In the genomic region with DNA sequence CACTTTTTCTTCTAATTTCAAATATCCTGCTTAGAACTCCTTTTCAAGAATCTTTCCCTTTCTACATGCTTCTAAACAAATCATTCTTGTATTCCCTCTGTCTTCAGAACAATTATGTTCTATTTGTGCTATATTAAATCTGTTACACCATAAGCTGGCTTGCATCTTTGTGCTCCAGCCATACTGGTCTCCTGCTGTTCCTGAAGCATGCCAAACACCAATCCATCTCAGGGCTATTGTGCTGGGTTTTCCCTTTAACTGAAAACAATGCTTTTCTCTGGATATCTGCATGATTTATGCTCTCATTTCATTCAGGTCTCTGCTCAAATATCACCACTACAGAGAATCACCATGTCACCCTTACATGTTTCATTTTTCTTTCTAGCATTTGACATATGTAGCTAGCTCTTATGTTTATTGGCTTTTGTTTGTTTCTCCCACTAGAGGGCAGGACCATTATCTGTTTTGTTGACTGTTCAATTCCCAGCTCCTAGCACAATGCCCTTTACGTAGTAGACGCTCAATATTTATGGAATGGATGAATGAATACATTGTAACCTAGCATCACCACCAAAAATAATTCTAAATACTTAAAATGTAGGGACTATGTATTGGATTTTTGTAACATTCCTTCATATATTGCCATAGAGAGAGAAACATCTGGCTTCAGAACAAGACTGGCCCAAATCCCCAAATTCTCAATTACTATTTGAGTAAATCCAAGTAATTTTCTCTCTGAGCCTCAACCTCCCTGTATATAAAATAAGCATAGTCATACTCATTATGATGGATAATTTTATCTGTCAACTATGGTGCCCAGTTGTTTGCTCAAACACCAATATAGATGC, we compare ENCODE assay signal across 8 cellular contexts.
DNase-seq lines count a peak whose midpoint lies in the region; ATAC-seq and TF ChIP-seq lines count a peak whose summit lies in the region.

No MANE protein-coding gene starts in this region.

- H3K9me3 Mint-ChIP-seq in Calu3 (ENCODE audit: low read depth, unreplicated experiment) = no peaks in the 10 kb centered on the region
- H3K9me3 Mint-ChIP-seq in naive thymus-derived CD4-positive, alpha-beta T cell = peaks cover 0 to 11% (median 0%) of the 10 kb centered on the region in 11 donors

- H3K27ac ChIP-seq in Panc1 (ENCODE audit: low read length) = no peak overlapping the region
- H3K27ac ChIP-seq in ascending aorta = no peak overlapping the region
- H3K27ac ChIP-seq in naive thymus-derived CD4-positive, alpha-beta T cell (ENCODE audit: low read depth, low read length) = no peak overlapping the region

- H3K36me3 ChIP-seq in Panc1 (ENCODE audit: control insufficient read depth, insufficient read depth, low read length) = no peaks in the 10 kb centered on the region
- H3K36me3 ChIP-seq in ascending aorta = no peaks in the 10 kb centered on the region
- H3K36me3 ChIP-seq in naive thymus-derived CD4-positive, alpha-beta T cell (ENCODE audit: control insufficient read depth in 2 of 3, insufficient read depth in 3 of 3, low read length in 3 of 3) = no peaks in the 10 kb centered on the region

- ATAC-seq in Panc1 (no peak), GM19452 (IDR thresholded peaks at IDR 0.05; ENCODE audit: unreplicated experiment) (no peak)
- ATAC-seq in naive thymus-derived CD4-positive, alpha-beta T cell = no peak

- BruUV-seq in Calu3 (replicated peaks; lab: Mats Ljungman, UMichigan) = no TSS peak
- no TSS peak for BruUV-seq in Panc1 (replicated peaks; lab: Mats Ljungman, UMichigan)

- H3K9me3 ChIP-seq in Panc1 (ENCODE audit: control insufficient read depth, insufficient read depth, low read depth, low read length) = no peaks in the 10 kb centered on the region
- H3K9me3 ChIP-seq in ascending aorta = no peaks in the 10 kb centered on the region
- no peaks in the 10 kb centered on the region for H3K9me3 ChIP-seq in naive thymus-derived CD4-positive, alpha-beta T cell (ENCODE audit: control insufficient read depth in 2 of 3, low read length in 3 of 3)

- H3K4me3 ChIP-seq in Panc1 (ENCODE audit: low read depth in 2 of 2, low read length in 2 of 2) = no peak overlapping the region
- no peak overlapping the region for H3K4me3 ChIP-seq in ascending aorta
- H3K4me3 ChIP-seq in naive thymus-derived CD4-positive, alpha-beta T cell (ENCODE audit: low read length) = no peak overlapping the region

- peaks cover 18% of the 10 kb centered on the region for H3K4me1 Mint-ChIP-seq in Calu3 (ENCODE audit: low read depth, unreplicated experiment)
- H3K4me1 Mint-ChIP-seq in naive thymus-derived CD4-positive, alpha-beta T cell = no peaks in the 10 kb centered on the region

- in situ Hi-C loops in Panc1 (cut with HindIII; ENCODE audit: low pct_unique_long_range_greater_than_20kb, low sequenced_read_pairs) = no loop called here

- H3K27ac Mint-ChIP-seq in Calu3 (ENCODE audit: unreplicated experiment) = no peak overlapping the region
- no peak overlapping the region for H3K27ac Mint-ChIP-seq in naive thymus-derived CD4-positive, alpha-beta T cell

- CTCF ChIA-PET in Calu3 (lab: Charles Lee) (interaction anchor here (1.0 kb wide), 1 partner anchor 92 kb away, joined by 4 read pairs; no protein-coding TSS in a partner anchor), Panc1 (lab: Charles Lee) (no interaction called here)
- CTCF ChIA-PET in naive thymus-derived CD4-positive, alpha-beta T cell (lab: Charles Lee) = no interaction called here

- intact Hi-C loops in Calu3 (cut with micrococcal nuclease; ENCODE audit: unreplicated experiment) = loop anchor here (1.0 to 10.0 kb wide), 3 partner anchors 444 to 782 kb away; no protein-coding TSS in a partner anchor
- intact Hi-C loops in Panc1 (cut with micrococcal nuclease; ENCODE audit: unreplicated experiment) = no loop called here
- intact Hi-C loops in ascending aorta (cut with DNase I) = no loop called here
- intact Hi-C loops in naive thymus-derived CD4-positive, alpha-beta T cell (cut with micrococcal nuclease) = no loop called here

- TF ChIP-seq CTCF in Calu3 (IDR thresholded peaks at IDR 0.05; ENCODE audit: unreplicated experiment) (peak; percentile 28), Panc1 (IDR thresholded peaks at IDR 0.05) (peak; percentile 49; the same call in 1 of the 2 replicates), ascending aorta (IDR thresholded peaks at IDR 0.05) (no peak)

- H3K4me1 ChIP-seq in Panc1 (ENCODE audit: control insufficient read depth, insufficient read depth, low read length) = no peaks in the 10 kb centered on the region
- no peaks in the 10 kb centered on the region for H3K4me1 ChIP-seq in ascending aorta
- no peaks in the 10 kb centered on the region for H3K4me1 ChIP-seq in naive thymus-derived CD4-positive, alpha-beta T cell (ENCODE audit: control insufficient read depth in 2 of 2, insufficient read depth in 2 of 2, low read length in 2 of 2)

- no peak for DNase-seq in Calu3
- peak; percentile 6 for DNase-seq in HPDE6-E6E7 (ENCODE audit: extremely low spot score)
- DNase-seq in Panc1 (ENCODE audit: low read depth, low spot score) = peak; percentile 12
- DNase-seq in glomerular visceral epithelial cell (ENCODE audit: extremely low spot score) = peak; percentile 1
- no peak for DNase-seq in effector CD8-positive, alpha-beta T cell (lab: John Stamatoyannopoulos, UW)
- DNase-seq in ascending aorta (ENCODE audit: low spot score in 2 of 2) = no peak
- no peak for DNase-seq in naive thymus-derived CD4-positive, alpha-beta T cell

- H3K4me3 Mint-ChIP-seq in Calu3 (ENCODE audit: low read depth, unreplicated experiment) = no peak overlapping the region
- H3K4me3 Mint-ChIP-seq in naive thymus-derived CD4-positive, alpha-beta T cell = no peak overlapping the region

- POLR2A ChIA-PET in Panc1 (lab: Charles Lee) = interaction anchor here (0.6 kb wide), 1 partner anchor 206 kb away, joined by 3 read pairs; no protein-coding TSS in a partner anchor
- POLR2A ChIA-PET in naive thymus-derived CD4-positive, alpha-beta T cell (lab: Charles Lee) = no interaction called here

- no peaks in the 10 kb centered on the region for H3K36me3 Mint-ChIP-seq in Calu3 (ENCODE audit: insufficient read depth, unreplicated experiment)
- no peaks in the 10 kb centered on the region for H3K36me3 Mint-ChIP-seq in naive thymus-derived CD4-positive, alpha-beta T cell

- H3K27me3 ChIP-seq in Panc1 (ENCODE audit: control insufficient read depth, insufficient read depth, low read length) (no peaks in the 10 kb centered on the region), ascending aorta (no peaks in the 10 kb centered on the region)
- no peaks in the 10 kb centered on the region for H3K27me3 ChIP-seq in naive thymus-derived CD4-positive, alpha-beta T cell (ENCODE audit: control insufficient read depth in 2 of 2, insufficient read depth in 2 of 2, low read length in 2 of 2)

- H3K27me3 Mint-ChIP-seq in Calu3 (ENCODE audit: unreplicated experiment) = no peaks in the 10 kb centered on the region
- H3K27me3 Mint-ChIP-seq in naive thymus-derived CD4-positive, alpha-beta T cell = no peaks in the 10 kb centered on the region

Comparison
In these comparisons a context has a peak if more than half of its experiments do, and no peak if none do; other contexts are left out.
1. DNase-seq: peak in HPDE6-E6E7 (single experiment), Panc1 (single experiment) and glomerular visceral epithelial cell (single experiment); none in Calu3 (single experiment), effector CD8-positive, alpha-beta T cell (single experiment), ascending aorta (0 of 2) and naive thymus-derived CD4-positive, alpha-beta T cell (0 of 9).
2. CTCF ChIP-seq: peak in Calu3 (single experiment) and Panc1 (single experiment); none in ascending aorta (0 of 3).